ENCODE assay signal across 1 cellular context in the genomic region with DNA sequence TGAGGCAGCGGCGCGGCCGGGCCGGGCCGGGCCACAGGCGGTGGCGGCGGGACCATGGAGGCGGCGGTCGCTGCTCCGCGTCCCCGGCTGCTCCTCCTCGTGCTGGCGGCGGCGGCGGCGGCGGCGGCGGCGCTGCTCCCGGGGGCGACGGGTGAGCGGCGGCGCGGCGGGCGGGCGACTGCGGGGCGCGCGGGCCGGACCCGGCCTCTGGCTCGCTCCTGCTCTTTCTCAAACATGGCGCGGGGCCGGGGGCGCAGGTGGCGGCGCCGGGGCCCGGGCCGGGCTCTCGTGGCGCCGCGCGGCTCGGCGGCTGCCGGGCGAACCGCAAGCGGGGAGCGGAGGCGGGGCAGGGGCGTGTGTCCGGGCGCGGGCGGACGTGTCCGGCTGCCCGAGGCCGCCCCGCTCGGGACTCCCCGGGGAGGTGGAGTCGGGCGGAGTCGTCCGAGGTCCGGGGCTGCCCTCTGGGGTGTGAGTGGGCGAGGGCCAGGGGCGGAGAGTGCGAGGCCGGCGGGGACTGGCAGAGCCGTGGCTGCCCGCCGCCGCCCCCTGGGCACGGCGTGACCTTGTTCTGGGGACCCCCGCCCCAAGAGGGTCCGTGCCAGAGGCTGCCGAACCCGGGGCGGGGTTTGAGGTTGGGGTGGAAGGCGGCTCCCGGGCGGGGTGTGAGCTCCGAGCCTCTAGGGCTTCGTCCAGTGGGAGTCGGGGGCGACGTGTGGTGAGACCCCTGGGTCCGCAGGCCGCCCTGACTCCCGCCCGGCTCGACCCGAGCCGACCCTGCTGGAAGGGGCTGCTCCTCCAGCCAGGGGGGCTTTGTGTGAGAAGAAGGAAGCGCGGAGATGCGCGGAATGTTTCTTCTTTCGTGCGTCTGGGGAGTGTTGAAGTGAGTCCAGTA.
TF ChIP-seq lines count a peak whose summit lies in the region.

No MANE protein-coding gene starts in this region.

TF ChIP-seq in HepG2, 621 proteins besides CTCF, POLR2A, EP300 and RAD21 (continued from another document):
- TF ChIP-seq, protein P1, sequence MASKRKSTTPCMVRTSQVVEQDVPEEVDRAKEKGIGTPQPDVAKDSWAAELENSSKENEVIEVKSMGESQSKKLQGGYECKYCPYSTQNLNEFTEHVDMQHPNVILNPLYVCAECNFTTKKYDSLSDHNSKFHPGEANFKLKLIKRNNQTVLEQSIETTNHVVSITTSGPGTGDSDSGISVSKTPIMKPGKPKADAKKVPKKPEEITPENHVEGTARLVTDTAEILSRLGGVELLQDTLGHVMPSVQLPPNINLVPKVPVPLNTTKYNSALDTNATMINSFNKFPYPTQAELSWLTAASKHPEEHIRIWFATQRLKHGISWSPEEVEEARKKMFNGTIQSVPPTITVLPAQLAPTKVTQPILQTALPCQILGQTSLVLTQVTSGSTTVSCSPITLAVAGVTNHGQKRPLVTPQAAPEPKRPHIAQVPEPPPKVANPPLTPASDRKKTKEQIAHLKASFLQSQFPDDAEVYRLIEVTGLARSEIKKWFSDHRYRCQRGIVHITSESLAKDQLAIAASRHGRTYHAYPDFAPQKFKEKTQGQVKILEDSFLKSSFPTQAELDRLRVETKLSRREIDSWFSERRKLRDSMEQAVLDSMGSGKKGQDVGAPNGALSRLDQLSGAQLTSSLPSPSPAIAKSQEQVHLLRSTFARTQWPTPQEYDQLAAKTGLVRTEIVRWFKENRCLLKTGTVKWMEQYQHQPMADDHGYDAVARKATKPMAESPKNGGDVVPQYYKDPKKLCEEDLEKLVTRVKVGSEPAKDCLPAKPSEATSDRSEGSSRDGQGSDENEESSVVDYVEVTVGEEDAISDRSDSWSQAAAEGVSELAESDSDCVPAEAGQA (IDR thresholded peaks at IDR 0.05; ENCODE audit: low read depth) = 0 out of 2 replicates have a peak, but pooled peaks have one; percentile 27
- TF ChIP-seq, protein P1 (CRISPR knock-in tag; IDR thresholded peaks at IDR 0.05; ENCODE audit: borderline replicate concordance) = no peak
- TF ChIP-seq HNRNPK (IDR thresholded peaks at IDR 0.05; ENCODE audit: low read depth, low read length, poor library complexity, severe bottlenecking) (peak; percentile 32), ZBTB7A (CRISPR knock-in tag; IDR thresholded peaks at IDR 0.05) (peak; percentile 76; the same call in 1 of the 2 replicates), ZNF296 (CRISPR knock-in tag; conservative IDR thresholded peaks at IDR 0.05) (no peak), ERF (CRISPR knock-in tag; IDR thresholded peaks at IDR 0.05) (0 out of 2 replicates have a peak, but pooled peaks have one; percentile 12), KDM5A (IDR thresholded peaks at IDR 0.05; ENCODE audit: borderline replicate concordance, low read length) (0 out of 2 replicates have a peak, but pooled peaks have one; percentile 17), PHF8 (CRISPR knock-in tag; IDR thresholded peaks at IDR 0.05) (peak; percentile 50), RFX5 (IDR thresholded peaks at IDR 0.05; ENCODE audit: low read depth, low read length) (no peak), ZNF749 (CRISPR knock-in tag; IDR thresholded peaks at IDR 0.05; ENCODE audit: borderline replicate concordance) (0 out of 2 replicates have a peak, but pooled peaks have one; percentile 22), ZNF777 (CRISPR knock-in tag; IDR thresholded peaks at IDR 0.05) (peak; percentile 66), FOXK2 (IDR thresholded peaks at IDR 0.05) (no peak), TEAD3 (CRISPR knock-in tag; optimal IDR thresholded peaks at IDR 0.05; ENCODE audit: borderline replicate concordance) (no peak), PHF21A (CRISPR knock-in tag; IDR thresholded peaks at IDR 0.05) (peak; percentile 46; the same call in 1 of the 2 replicates), KMT2B (CRISPR knock-in tag; IDR thresholded peaks at IDR 0.05) (0 out of 2 replicates have a peak, but pooled peaks have one; percentile 26)
- TF ChIP-seq, protein P2, sequence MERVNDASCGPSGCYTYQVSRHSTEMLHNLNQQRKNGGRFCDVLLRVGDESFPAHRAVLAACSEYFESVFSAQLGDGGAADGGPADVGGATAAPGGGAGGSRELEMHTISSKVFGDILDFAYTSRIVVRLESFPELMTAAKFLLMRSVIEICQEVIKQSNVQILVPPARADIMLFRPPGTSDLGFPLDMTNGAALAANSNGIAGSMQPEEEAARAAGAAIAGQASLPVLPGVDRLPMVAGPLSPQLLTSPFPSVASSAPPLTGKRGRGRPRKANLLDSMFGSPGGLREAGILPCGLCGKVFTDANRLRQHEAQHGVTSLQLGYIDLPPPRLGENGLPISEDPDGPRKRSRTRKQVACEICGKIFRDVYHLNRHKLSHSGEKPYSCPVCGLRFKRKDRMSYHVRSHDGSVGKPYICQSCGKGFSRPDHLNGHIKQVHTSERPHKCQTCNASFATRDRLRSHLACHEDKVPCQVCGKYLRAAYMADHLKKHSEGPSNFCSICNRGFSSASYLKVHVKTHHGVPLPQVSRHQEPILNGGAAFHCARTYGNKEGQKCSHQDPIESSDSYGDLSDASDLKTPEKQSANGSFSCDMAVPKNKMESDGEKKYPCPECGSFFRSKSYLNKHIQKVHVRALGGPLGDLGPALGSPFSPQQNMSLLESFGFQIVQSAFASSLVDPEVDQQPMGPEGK (CRISPR knock-in tag; IDR thresholded peaks at IDR 0.05) = peak; percentile 23; the same call in 1 of the 2 replicates
- TF ChIP-seq, protein P3, sequence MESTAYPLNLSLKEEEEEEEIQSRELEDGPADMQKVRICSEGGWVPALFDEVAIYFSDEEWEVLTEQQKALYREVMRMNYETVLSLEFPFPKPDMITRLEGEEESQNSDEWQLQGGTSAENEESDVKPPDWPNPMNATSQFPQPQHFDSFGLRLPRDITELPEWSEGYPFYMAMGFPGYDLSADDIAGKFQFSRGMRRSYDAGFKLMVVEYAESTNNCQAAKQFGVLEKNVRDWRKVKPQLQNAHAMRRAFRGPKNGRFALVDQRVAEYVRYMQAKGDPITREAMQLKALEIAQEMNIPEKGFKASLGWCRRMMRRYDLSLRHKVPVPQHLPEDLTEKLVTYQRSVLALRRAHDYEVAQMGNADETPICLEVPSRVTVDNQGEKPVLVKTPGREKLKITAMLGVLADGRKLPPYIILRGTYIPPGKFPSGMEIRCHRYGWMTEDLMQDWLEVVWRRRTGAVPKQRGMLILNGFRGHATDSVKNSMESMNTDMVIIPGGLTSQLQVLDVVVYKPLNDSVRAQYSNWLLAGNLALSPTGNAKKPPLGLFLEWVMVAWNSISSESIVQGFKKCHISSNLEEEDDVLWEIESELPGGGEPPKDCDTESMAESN (CRISPR knock-in tag; conservative IDR thresholded peaks at IDR 0.05) = 0 out of 2 replicates have a peak, but pooled peaks have one; percentile 51
- TF ChIP-seq, protein P4, sequence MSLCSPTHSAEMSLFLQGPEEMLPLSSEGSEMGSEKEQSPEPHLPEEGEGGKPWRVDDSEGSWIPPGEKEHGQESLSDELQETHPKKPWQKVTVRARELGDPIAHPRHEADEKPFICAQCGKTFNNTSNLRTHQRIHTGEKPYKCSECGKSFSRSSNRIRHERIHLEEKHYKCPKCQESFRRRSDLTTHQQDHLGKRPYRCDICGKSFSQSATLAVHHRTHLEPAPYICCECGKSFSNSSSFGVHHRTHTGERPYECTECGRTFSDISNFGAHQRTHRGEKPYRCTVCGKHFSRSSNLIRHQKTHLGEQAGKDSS (CRISPR knock-in tag; IDR thresholded peaks at IDR 0.05; ENCODE audit: borderline replicate concordance, low read depth) = no peak
